ENCODE assay signal across 11 cellular contexts in the genomic region with DNA sequence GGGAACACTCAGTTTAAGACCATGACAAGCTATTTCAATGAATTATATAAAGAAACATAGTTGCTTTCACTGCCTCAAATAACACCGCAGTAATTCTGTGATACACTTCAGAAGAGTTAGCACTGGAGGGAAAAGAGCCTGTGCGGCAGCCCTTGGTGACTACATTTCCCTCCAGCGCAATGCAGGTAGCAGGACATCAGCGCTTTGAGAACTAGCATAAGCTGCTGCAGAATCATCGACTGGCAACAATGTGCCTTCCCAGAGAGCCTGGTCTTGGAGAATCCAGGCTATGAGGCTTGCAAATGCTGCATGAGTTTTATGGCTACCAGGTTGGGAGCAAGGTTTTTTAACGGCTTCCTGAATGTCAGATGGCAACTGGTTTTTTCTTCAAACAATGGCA. TPM values are rescaled to one million over a fixed set of nuclear protein-coding genes. Genes with fewer than 3 reads are reported as not detected.
DNase-seq lines count a peak whose midpoint lies in the region; ATAC-seq, FAIRE-seq and TF ChIP-seq lines count a peak whose summit lies in the region.
"Had no signal": no experiment of that assay in that cellular context is flagged by ENCODE, and none has a peak within 500 bp of the region (broad histone marks: within the 10 kb centered on the region; RNA-seq: fewer than 3 reads in every experiment).

No MANE protein-coding gene starts in this region.

- H3K9ac ChIP-seq in kidney (ENCODE audit: low read length in 2 of 2) = peak overlapping the region; percentile 12 to 20

- no peak for DNase-seq in activated T-cell treated with anti-CD3 and anti-CD28 coated beads, Interleukin-2, amount 50 U/mL, for 24 hours
- no peak for DNase-seq in activated T-cell treated with anti-CD3 and anti-CD28 coated beads, Interleukin-2, amount 50 U/mL, for 1 hour
- DNase-seq in T-helper 17 cell (no peak), kidney (no peak), COLO829 (ENCODE audit: low spot score) (no peak)
- DNase-seq in stimulated activated naive B cell treated with anti-CD40 and anti-IgM and Interleukin-4, amounts not matched to agents 10 μg/mL and 1 μg/mL and 100 μg/mL, for 72 hours = no peak
- no peak for DNase-seq in effector CD4-positive, alpha-beta T cell
- DNase-seq: activated CD4-positive, alpha-beta memory T cell treated with anti-CD3 and anti-CD28 coated beads for 36 hours; Kasumi-1 had no signal

- H3K4me1 Mint-ChIP-seq in activated T-cell treated with anti-CD3 and anti-CD28 coated beads, Interleukin-2, amount 50 U/mL, for 24 hours (ENCODE audit: low read depth) = peaks cover 96% of the 10 kb centered on the region
- peaks cover 41% of the 10 kb centered on the region for H3K4me1 Mint-ChIP-seq in T-helper 17 cell
- peaks cover 45 to 93% of the 10 kb centered on the region in 2 donors for H3K4me1 Mint-ChIP-seq in stimulated activated naive B cell treated with anti-CD40 and anti-IgM and Interleukin-4, amounts not matched to agents 10 μg/mL and 1 μg/mL and 100 μg/mL, for 72 hours

- no peaks in the 10 kb centered on the region for H3K9me3 Mint-ChIP-seq in activated T-cell treated with anti-CD3 and anti-CD28 coated beads, Interleukin-2, amount 50 U/mL, for 24 hours
- H3K9me3 Mint-ChIP-seq in stimulated activated naive B cell treated with anti-CD40 and anti-IgM and Interleukin-4, amounts not matched to agents 10 μg/mL and 1 μg/mL and 100 μg/mL, for 72 hours = no peaks in the 10 kb centered on the region
- H3K9me3 Mint-ChIP-seq: activated CD4-positive, alpha-beta memory T cell treated with anti-CD3 and anti-CD28 coated beads for 36 hours had no signal

- H3K36me3 Mint-ChIP-seq in activated T-cell treated with anti-CD3 and anti-CD28 coated beads, Interleukin-2, amount 50 U/mL, for 24 hours (ENCODE audit: low read depth) = no peaks in the 10 kb centered on the region
- H3K36me3 Mint-ChIP-seq in T-helper 17 cell (ENCODE audit: low read depth) = no peaks in the 10 kb centered on the region
- H3K36me3 Mint-ChIP-seq in stimulated activated naive B cell treated with anti-CD40 and anti-IgM and Interleukin-4, amounts not matched to agents 10 μg/mL and 1 μg/mL and 100 μg/mL, for 72 hours = no peaks in the 10 kb centered on the region
- H3K36me3 Mint-ChIP-seq: activated CD4-positive, alpha-beta memory T cell treated with anti-CD3 and anti-CD28 coated beads for 36 hours had no signal

- intact Hi-C loops in kidney (cut with DNase I) = no loop called here

- H3K4me3 Mint-ChIP-seq in activated T-cell treated with anti-CD3 and anti-CD28 coated beads, Interleukin-2, amount 50 U/mL, for 24 hours = peak overlapping the region; percentile 34
- no peak overlapping the region for H3K4me3 Mint-ChIP-seq in T-helper 17 cell
- H3K4me3 Mint-ChIP-seq in stimulated activated naive B cell treated with anti-CD40 and anti-IgM and Interleukin-4, amounts not matched to agents 10 μg/mL and 1 μg/mL and 100 μg/mL, for 72 hours = peak overlapping the region; percentile 42 to 79
- H3K4me3 Mint-ChIP-seq: activated CD4-positive, alpha-beta memory T cell treated with anti-CD3 and anti-CD28 coated beads for 36 hours had no signal

- ATAC-seq in T-helper 17 cell = no peak
- peak; percentile 53 to 54 for ATAC-seq in stimulated activated naive B cell treated with anti-CD40 and anti-IgM and Interleukin-4, amounts not matched to agents 10 μg/mL and 1 μg/mL and 100 μg/mL, for 72 hours (replicated peaks)
- no peak for ATAC-seq in GM19397 (IDR thresholded peaks at IDR 0.05; ENCODE audit: unreplicated experiment)

- H3K9me3 ChIP-seq in T-helper 17 cell (ENCODE audit: control insufficient read depth, low read length, poor library complexity, severe bottlenecking) (no peaks in the 10 kb centered on the region), kidney (ENCODE audit: control insufficient read depth in 1 of 2, low read length in 2 of 2) (no peaks in the 10 kb centered on the region)

- no peak for FAIRE-seq in kidney (lab: Jason Lieb, UNC)
- FAIRE-seq: GM18507 had no signal

- no peaks in the 10 kb centered on the region for H3K36me3 ChIP-seq in kidney (ENCODE audit: control insufficient read depth in 1 of 2, insufficient read depth in 2 of 2, low read length in 2 of 2)

- peak overlapping the region; percentile 80 for H3K27ac Mint-ChIP-seq in activated T-cell treated with anti-CD3 and anti-CD28 coated beads, Interleukin-2, amount 50 U/mL, for 24 hours
- H3K27ac Mint-ChIP-seq in T-helper 17 cell = peak overlapping the region; percentile 29
- no peak overlapping the region for H3K27ac Mint-ChIP-seq in stimulated activated naive B cell treated with anti-CD40 and anti-IgM and Interleukin-4, amounts not matched to agents 10 μg/mL and 1 μg/mL and 100 μg/mL, for 72 hours
- H3K27ac Mint-ChIP-seq: activated CD4-positive, alpha-beta memory T cell treated with anti-CD3 and anti-CD28 coated beads for 36 hours had no signal

- H3K27ac ChIP-seq in kidney (ENCODE audit: low read depth in 2 of 2, low read length in 2 of 2) = peak overlapping the region; percentile 24 to 65

- no peak for TF ChIP-seq CTCF in kidney (IDR thresholded peaks at IDR 0.05; ENCODE audit: borderline replicate concordance, extremely low read depth, insufficient read depth)

- peaks cover 18 to 36% of the 10 kb centered on the region in 2 donors for H3K4me1 ChIP-seq in kidney (ENCODE audit: control insufficient read depth in 1 of 2, insufficient read depth in 1 of 2, low read depth in 1 of 2, low read length in 2 of 2)

- no peaks in the 10 kb centered on the region for H3K27me3 Mint-ChIP-seq in activated T-cell treated with anti-CD3 and anti-CD28 coated beads, Interleukin-2, amount 50 U/mL, for 24 hours
- H3K27me3 Mint-ChIP-seq in T-helper 17 cell = peaks cover 9% of the 10 kb centered on the region
- no peaks in the 10 kb centered on the region for H3K27me3 Mint-ChIP-seq in stimulated activated naive B cell treated with anti-CD40 and anti-IgM and Interleukin-4, amounts not matched to agents 10 μg/mL and 1 μg/mL and 100 μg/mL, for 72 hours

- peak overlapping the region; percentile 3 to 9 for H3K4me3 ChIP-seq in kidney (ENCODE audit: low read length in 2 of 2)

RNA-seq across cellular contexts. Expression of gene NRIP1, which starts 7.5 kb away (rescaled TPM):
- total RNA-seq in T-helper 17 cell = 10 to 100 TPM; 29.9 to 33.7 TPM
- 60.4 TPM for total RNA-seq in kidney
- 7.4 TPM for polyA plus RNA-seq in kidney (ENCODE audit: insufficient read depth, low read depth, low replicate concordance)

Comparison
In these comparisons a context has a peak if more than half of its experiments do, and no peak if none do; other contexts are left out.
1. ATAC-seq: peak in stimulated activated naive B cell treated with anti-CD40 and anti-IgM and Interleukin-4, amounts not matched to agents 10 μg/mL and 1 μg/mL and 100 μg/mL, for 72 hours (2 of 2); none in T-helper 17 cell (single experiment) and GM19397 (single experiment).